ENCODE assay signal across 10 cellular contexts in genomic region chr16:1271750-1272413, GRCh38. TPM values are rescaled to one million over a fixed set of nuclear protein-coding genes. Genes with fewer than 3 reads are reported as not detected.
DNase-seq lines count a peak whose midpoint lies in the region; ATAC-seq, FAIRE-seq and TF ChIP-seq lines count a peak whose summit lies in the region.
"Not testable (repeated sequence)": the region's sequence is repeated elsewhere in the genome, so short reads cannot be mapped to it uniquely, and the experiment has no call there.
"Had no signal": no experiment of that assay in that cellular context is flagged by ENCODE, and none has a peak within 500 bp of the region (broad histone marks: within the 10 kb centered on the region; RNA-seq: fewer than 3 reads in every experiment).

No MANE protein-coding gene starts in this region.

- H3K4me1 ChIP-seq in MM.1S (ENCODE audit: low read length): peaks cover 14% of the 10 kb centered on the region; the same call in 1 of the 2 replicates
- H3K4me1 ChIP-seq in H1 (replicated peaks in 1 of 4; ENCODE audit: control insufficient read depth in 3 of 4, insufficient read depth in 4 of 4, low read length in 3 of 4); osteoblast (ENCODE audit: insufficient read depth, low read length): not testable (repeated sequence)

- not testable (repeated sequence) for TF ChIP-seq EP300 in H1 (IDR thresholded peaks at IDR 0.05; ENCODE audit: borderline replicate concordance in 1 of 2, low read depth in 2 of 2, low read length in 2 of 2)

- H3K79me1 ChIP-seq in H1 (ENCODE audit: low read depth, low read length): not testable (repeated sequence)

- H3K27me3 ChIP-seq in MM.1S (replicated peaks; ENCODE audit: insufficient read depth, low read length): peaks cover 86% of the 10 kb centered on the region
- H3K27me3 ChIP-seq in H1 (replicated peaks in 1 of 4; ENCODE audit: control insufficient read depth in 3 of 4, extremely low read depth in 1 of 4, insufficient read depth in 3 of 4, low read length in 3 of 4); osteoblast (ENCODE audit: insufficient read depth, low read length): not testable (repeated sequence)

- in situ Hi-C loops in Caki2 (cut with HindIII; ENCODE audit: low pct_unique_long_range_greater_than_20kb, low sequenced_read_pairs): not testable (repeated sequence)

- H3K4me2 ChIP-seq in MM.1S (ENCODE audit: low read depth, low read length): peak overlapping the region; percentile 43; the same call in 1 of the 2 replicates
- not testable (repeated sequence) for H3K4me2 ChIP-seq in H1 (ENCODE audit: insufficient read depth in 1 of 2, low read depth in 2 of 2, low read length in 2 of 2); osteoblast (ENCODE audit: insufficient read depth, low read length)

- H3K23me2 ChIP-seq in H1 (ENCODE audit: low read depth, low read length): not testable (repeated sequence)

- not testable (repeated sequence) for TF ChIP-seq CTCF in MM.1S (IDR thresholded peaks at IDR 0.05; ENCODE audit: low read length); H1 (IDR thresholded peaks at IDR 0.05; ENCODE audit: control extremely low read depth in 1 of 3, insufficient read depth in 1 of 3, low read depth in 1 of 3, low read length in 3 of 3); osteoblast (IDR thresholded peaks at IDR 0.05; ENCODE audit: extremely low read depth, low read depth, low read length)

- not testable (repeated sequence) for TF ChIP-seq POLR2A in H1 (IDR thresholded peaks at IDR 0.05; ENCODE audit: control extremely low read depth in 1 of 2, low read depth in 2 of 2, low read length in 2 of 2)

- H3F3A ChIP-seq in MM.1S (ENCODE audit: insufficient read depth, low read length): not testable (repeated sequence)

- not testable (repeated sequence) for H2BK20ac ChIP-seq in H1 (ENCODE audit: low read length)

- not testable (repeated sequence) for H4K20me1 ChIP-seq in MM.1S (ENCODE audit: insufficient read depth, low read length); H1 (replicated peaks in 1 of 2; ENCODE audit: control insufficient read depth in 1 of 2, insufficient read depth in 2 of 2, low read length in 2 of 2); osteoblast (ENCODE audit: insufficient read depth, low read length)

- not testable (repeated sequence) for H3K27ac ChIP-seq in MM.1S (ENCODE audit: low read length); H1 (ENCODE audit: low read depth, low read length); osteoblast (ENCODE audit: low read depth, low read length)

- CTCF ChIA-PET in H1 (lab: Charles Lee; ENCODE audit: partially characterized antibody): interaction anchor here (0.7 kb wide), 1 partner anchor 253 kb away, joined by 4 read pairs; no protein-coding TSS in a partner anchor

- H3K36me3 ChIP-seq in MM.1S (replicated peaks; ENCODE audit: insufficient read depth, low read length); H1 (ENCODE audit: control insufficient read depth in 2 of 4, insufficient read depth in 4 of 4, low read length in 3 of 4); osteoblast (ENCODE audit: insufficient read depth, low read length): not testable (repeated sequence)

- H4K8ac ChIP-seq in H1 (ENCODE audit: extremely low read depth, insufficient read depth, low read length): peak overlapping the region; percentile 68

- not testable (repeated sequence) for H3K56ac ChIP-seq in H1 (replicated peaks; ENCODE audit: insufficient read length, low read depth, low read length)

- H4K5ac ChIP-seq in H1 (ENCODE audit: insufficient read length, low read depth, low read length): not testable (repeated sequence)

- not testable (repeated sequence) for H3K79me2 ChIP-seq in MM.1S (ENCODE audit: low read length); H1 (ENCODE audit: control insufficient read depth in 1 of 2, insufficient read depth in 2 of 2, low read length in 2 of 2); osteoblast (ENCODE audit: insufficient read depth, low read length)

- not testable (repeated sequence) for H2BK120ac ChIP-seq in H1 (replicated peaks; ENCODE audit: low read depth, low read length)

- WGBS in H1 (ENCODE audit: extremely low coverage in 1 of 2, insufficient coverage in 1 of 2, insufficient read length in 1 of 2, insufficient replicate concordance in 2 of 2, low coverage in 1 of 2, low lambda C conversion rate in 2 of 2, missing lambda C conversion rate in 1 of 2), 2 experiments: 80% methylated on average over 11 of the region's 15 CpGs; no CpG with 5 or more reads in 1 of the 2 experiments

- H3K23ac ChIP-seq in H1 (ENCODE audit: insufficient read length): not testable (repeated sequence)

- H2AK5ac ChIP-seq in H1 (ENCODE audit: low read depth, low read length): not testable (repeated sequence)

- not testable (repeated sequence) for H3K4ac ChIP-seq in H1 (replicated peaks; ENCODE audit: insufficient read length, low read depth, low read length)

- POLR2A ChIA-PET in H1 (lab: Charles Lee; ENCODE audit: partially characterized antibody): not testable (repeated sequence)

- H3K14ac ChIP-seq in H1 (ENCODE audit: insufficient read length): not testable (repeated sequence)

- not testable (repeated sequence) for H3K9ac ChIP-seq in MM.1S (ENCODE audit: low read length); H1 (replicated peaks in 1 of 4; ENCODE audit: extremely low read depth in 1 of 4, low read depth in 3 of 4, low read length in 3 of 4)

- H3K4me3 ChIP-seq in MM.1S (ENCODE audit: low read length); H1 (ENCODE audit: extremely low read depth in 1 of 4, insufficient read depth in 2 of 4, low read depth in 3 of 4, low read length in 4 of 4); osteoblast (ENCODE audit: insufficient read depth, low read length): not testable (repeated sequence)

- not testable (repeated sequence) for H2BK5ac ChIP-seq in H1 (ENCODE audit: low read depth, low read length)

- not testable (repeated sequence) for H2BK12ac ChIP-seq in H1 (ENCODE audit: low read depth, low read length)

- not testable (repeated sequence) for TF ChIP-seq RAD21 in H1 (IDR thresholded peaks at IDR 0.05 in 1 of 2, conservative IDR thresholded peaks at IDR 0.05 in 1 of 2; ENCODE audit: low read depth in 2 of 2, low read length in 2 of 2)

- H3K9me2 ChIP-seq in MM.1S (replicated peaks; ENCODE audit: insufficient read depth, low read length): not testable (repeated sequence)

- H2AFZ ChIP-seq in MM.1S (ENCODE audit: low read length); H1 (ENCODE audit: low read length); osteoblast (ENCODE audit: low read length): not testable (repeated sequence)

- DNase-seq in Caki2 (ENCODE audit: low read depth) (peak; percentile 64), MM.1S (peak; percentile 76), NCI-H2196 treated with DMSO at 0.1 percent for 48 hours (lab: John Stamatoyannopoulos, UW; ENCODE audit: unreplicated experiment) (peak; percentile 78), osteoblast (ENCODE audit: insufficient read length, low spot score, missing footprints) (peak; percentile 91)
- not testable (repeated sequence) for DNase-seq in H1 (ENCODE audit: low read depth in 1 of 2, low spot score in 2 of 2)

- FAIRE-seq in H1 (lab: Jason Lieb, UNC): not testable (repeated sequence)

- not testable (repeated sequence) for H3K18ac ChIP-seq in H1 (ENCODE audit: extremely low read depth, low read length)

- ATAC-seq in SK-N-SH treated with all-trans-retinoic acid at 6 μM for 48 hours: peak; percentile 67

- H3K9me3 ChIP-seq in MM.1S (replicated peaks; ENCODE audit: insufficient read depth, low read length); H1 (ENCODE audit: insufficient read depth in 2 of 2, low read depth in 1 of 2, low read length in 1 of 2); osteoblast (ENCODE audit: low read depth, low read length): not testable (repeated sequence)

- H4K91ac ChIP-seq in H1 (replicated peaks; ENCODE audit: insufficient read length, low read length): not testable (repeated sequence)

- not testable (repeated sequence) for H2BK15ac ChIP-seq in H1 (ENCODE audit: low read length)

RNA-seq across cellular contexts. Expression of gene TPSD1, which starts 16.0 kb away (rescaled TPM):
- not detected in 2 replicates for total RNA-seq in Caki2 (2014; rRNA removed; shearing (Covaris generic); ENCODE audit: low replicate concordance)
- total RNA-seq in H1 (2021; fragmentation: NEBNext Ultra II Directional; extraction: Animal tissue kit (Norgen Biotek cat#: 25700)): not detected in 2 replicates
- polyA plus RNA-seq in H1 (2011; rRNA removed): 0.26 and 0.61 TPM in 2 replicates
- polyA plus RNA-seq in H1 (2011; cell fraction: cytosol; rRNA removed): 0.62 TPM
- polyA plus RNA-seq in H1 (2011; cell fraction: nucleus; rRNA removed): 8.5 TPM
- polyA plus RNA-seq in H1 (2012, experiment 1 of 2): 0.42 to 1.1 TPM (median 0.70 TPM) in 4 replicates
- polyA plus RNA-seq in H1 (2012, experiment 2 of 2): 0.18 TPM
- polyA plus RNA-seq in H1 (2013, experiment 1 of 2): 0.36 TPM
- polyA plus RNA-seq in H1 (2013, experiment 2 of 2): 0.17 TPM
- 0.28 TPM in 1 of 2 replicates, not detected in the other for polyA minus RNA-seq in H1 (2011; rRNA and poly(A)+ RNA removed)
- polyA minus RNA-seq in H1 (2011; cell fraction: cytosol; rRNA and poly(A)+ RNA removed): not detected
- polyA minus RNA-seq in H1 (2011; cell fraction: nucleus; rRNA and poly(A)+ RNA removed): not detected
- total RNA-seq in osteoblast: not detected in 2 replicates
- total RNA-seq: H9, NCI-H460, SK-MEL-5 had no signal

RNA-seq across cellular contexts. Expression of gene TPSAB1, which starts 31.4 kb away (rescaled TPM):
- total RNA-seq in Caki2 (2014; rRNA removed; shearing (Covaris generic); ENCODE audit: low replicate concordance): not detected in 2 replicates
- not detected in 2 replicates for total RNA-seq in H1 (2021; fragmentation: NEBNext Ultra II Directional; extraction: Animal tissue kit (Norgen Biotek cat#: 25700))
- polyA plus RNA-seq in H1 (2011; rRNA removed): 0.09 TPM in 2 replicates
- 0.12 TPM for polyA plus RNA-seq in H1 (2011; cell fraction: cytosol; rRNA removed)
- 1.5 TPM for polyA plus RNA-seq in H1 (2011; cell fraction: nucleus; rRNA removed)
- not detected in 4 replicates for polyA plus RNA-seq in H1 (2012, experiment 1 of 2)
- not detected for polyA plus RNA-seq in H1 (2012, experiment 2 of 2)
- not detected for polyA plus RNA-seq in H1 (2013, experiment 1 of 2)
- not detected for polyA plus RNA-seq in H1 (2013, experiment 2 of 2)
- not detected in 2 replicates for polyA minus RNA-seq in H1 (2011; rRNA and poly(A)+ RNA removed)
- polyA minus RNA-seq in H1 (2011; cell fraction: cytosol; rRNA and poly(A)+ RNA removed): not detected
- polyA minus RNA-seq in H1 (2011; cell fraction: nucleus; rRNA and poly(A)+ RNA removed): not detected
- not detected in 2 replicates for total RNA-seq in osteoblast
- total RNA-seq: H9, NCI-H460, SK-MEL-5 had no signal

RNA-seq across cellular contexts. Expression of gene UBE2I, which starts 37.6 kb away (rescaled TPM):
- total RNA-seq in Caki2 (2014; rRNA removed; shearing (Covaris generic); ENCODE audit: low replicate concordance): 294 and 312 TPM in 2 replicates
- total RNA-seq in H1 (2021; fragmentation: NEBNext Ultra II Directional; extraction: Animal tissue kit (Norgen Biotek cat#: 25700)): 268 and 272 TPM in 2 replicates
- 148 and 162 TPM in 2 replicates for polyA plus RNA-seq in H1 (2011; rRNA removed)
- polyA plus RNA-seq in H1 (2011; cell fraction: cytosol; rRNA removed): 142 TPM
- polyA plus RNA-seq in H1 (2011; cell fraction: nucleus; rRNA removed): 143 TPM
- polyA plus RNA-seq in H1 (2012, experiment 1 of 2): 186 to 197 TPM (median 190 TPM) in 4 replicates
- 278 TPM for polyA plus RNA-seq in H1 (2012, experiment 2 of 2)
- 202 TPM for polyA plus RNA-seq in H1 (2013, experiment 1 of 2)
- polyA plus RNA-seq in H1 (2013, experiment 2 of 2): 204 TPM
- polyA minus RNA-seq in H1 (2011; rRNA and poly(A)+ RNA removed): 87.2 and 89.0 TPM in 2 replicates
- 84.7 TPM for polyA minus RNA-seq in H1 (2011; cell fraction: cytosol; rRNA and poly(A)+ RNA removed)
- 99.4 TPM for polyA minus RNA-seq in H1 (2011; cell fraction: nucleus; rRNA and poly(A)+ RNA removed)
- total RNA-seq in osteoblast: 37.1 and 49.2 TPM in 2 replicates

RNA-seq across cellular contexts. Expression of gene TPSB2, which starts 41.9 kb away (rescaled TPM):
- total RNA-seq in Caki2 (2014; rRNA removed; shearing (Covaris generic); ENCODE audit: low replicate concordance): not detected in 2 replicates
- total RNA-seq in H1 (2021; fragmentation: NEBNext Ultra II Directional; extraction: Animal tissue kit (Norgen Biotek cat#: 25700)): not detected in 2 replicates
- 0.08 TPM in 1 of 2 replicates, not detected in the other for polyA plus RNA-seq in H1 (2011; rRNA removed)
- 0.06 TPM for polyA plus RNA-seq in H1 (2011; cell fraction: cytosol; rRNA removed)
- 0.50 TPM for polyA plus RNA-seq in H1 (2011; cell fraction: nucleus; rRNA removed)
- polyA plus RNA-seq in H1 (2012, experiment 1 of 2): not detected in 4 replicates
- not detected for polyA plus RNA-seq in H1 (2012, experiment 2 of 2)
- not detected for polyA plus RNA-seq in H1 (2013, experiment 1 of 2)
- polyA plus RNA-seq in H1 (2013, experiment 2 of 2): not detected
- polyA minus RNA-seq in H1 (2011; rRNA and poly(A)+ RNA removed): not detected in 2 replicates
- polyA minus RNA-seq in H1 (2011; cell fraction: cytosol; rRNA and poly(A)+ RNA removed): not detected
- not detected for polyA minus RNA-seq in H1 (2011; cell fraction: nucleus; rRNA and poly(A)+ RNA removed)
- not detected in 2 replicates for total RNA-seq in osteoblast
- total RNA-seq: H9, NCI-H460, SK-MEL-5 had no signal

RNA-seq across cellular contexts. Expression of gene TPSG1, which starts 46.8 kb away (rescaled TPM):
- not detected in 2 replicates for total RNA-seq in Caki2 (2014; rRNA removed; shearing (Covaris generic); ENCODE audit: low replicate concordance)
- total RNA-seq in H1 (2021; fragmentation: NEBNext Ultra II Directional; extraction: Animal tissue kit (Norgen Biotek cat#: 25700)): not detected in 2 replicates
- polyA plus RNA-seq in H1 (2011; rRNA removed): not detected in 2 replicates
- not detected for polyA plus RNA-seq in H1 (2011; cell fraction: cytosol; rRNA removed)
- not detected for polyA plus RNA-seq in H1 (2011; cell fraction: nucleus; rRNA removed)
- polyA plus RNA-seq in H1 (2012, experiment 1 of 2): 0.55 to 0.76 TPM (median 0.67 TPM) in 4 replicates
- polyA plus RNA-seq in H1 (2012, experiment 2 of 2): not detected
- not detected for polyA plus RNA-seq in H1 (2013, experiment 1 of 2)
- not detected for polyA plus RNA-seq in H1 (2013, experiment 2 of 2)
- not detected in 2 replicates for polyA minus RNA-seq in H1 (2011; rRNA and poly(A)+ RNA removed)
- not detected for polyA minus RNA-seq in H1 (2011; cell fraction: cytosol; rRNA and poly(A)+ RNA removed)
- polyA minus RNA-seq in H1 (2011; cell fraction: nucleus; rRNA and poly(A)+ RNA removed): not detected
- not detected in 2 replicates for total RNA-seq in osteoblast
- total RNA-seq: H9, NCI-H460, SK-MEL-5, urinary bladder had no signal
